ENCODE assay signal across 1 cellular context in genomic region chr9:70601000-70601929, GRCh38.
TF ChIP-seq lines count a peak whose summit lies in the region.

No MANE protein-coding gene starts in this region.

TF ChIP-seq in HEK293, 187 proteins besides CTCF, POLR2A, EP300 and RAD21 (continued from another document and continues in another):
- TF ChIP-seq PBX3 (CRISPR knock-in tag; IDR thresholded peaks at IDR 0.05) (no peak; the same call in 1 of the 2 replicates), KLF1 (tag by site-specific recombination; IDR thresholded peaks at IDR 0.05) (no peak), ZNF639 (tag by site-specific recombination; IDR thresholded peaks at IDR 0.05) (peak; percentile 25; the same call in 1 of the 2 replicates), HOXC10 (CRISPR knock-in tag; IDR thresholded peaks at IDR 0.05) (no peak), ZBTB8A (tag by site-specific recombination; IDR thresholded peaks at IDR 0.05) (no peak; the same call in 1 of the 2 replicates), ZNF10 (tag by site-specific recombination; IDR thresholded peaks at IDR 0.05) (no peak), REPIN1 (tag by site-specific recombination; IDR thresholded peaks at IDR 0.05; ENCODE audit: low read depth) (no peak), ZBTB17 (tag by site-specific recombination; IDR thresholded peaks at IDR 0.05) (peak; percentile 93), ZNF26 (tag by site-specific recombination; IDR thresholded peaks at IDR 0.05) (no peak), ZNF335 (tag by site-specific recombination; conservative IDR thresholded peaks at IDR 0.05) (peak; percentile 86), ZNF426 (tag by site-specific recombination; IDR thresholded peaks at IDR 0.05) (no peak), ZNF701 (tag by site-specific recombination; IDR thresholded peaks at IDR 0.05) (no peak), GFI1B (tag by site-specific recombination; IDR thresholded peaks at IDR 0.05) (no peak), PRDM1 (tag by site-specific recombination; IDR thresholded peaks at IDR 0.05) (no peak), KLF8 (tag by site-specific recombination; IDR thresholded peaks at IDR 0.05) (peak; percentile 43), ZNF19 (tag by site-specific recombination; IDR thresholded peaks at IDR 0.05; ENCODE audit: low read depth) (no peak), ZNF658 (tag by site-specific recombination; IDR thresholded peaks at IDR 0.05) (no peak), ZNF350 (tag by site-specific recombination; IDR thresholded peaks at IDR 0.05) (no peak), ZFHX2 (tag by site-specific recombination; conservative IDR thresholded peaks at IDR 0.05) (peak; percentile 94), SALL2 (tag by site-specific recombination; IDR thresholded peaks at IDR 0.05; ENCODE audit: borderline replicate concordance) (no peak), REST (tag by site-specific recombination; IDR thresholded peaks at IDR 0.05) (no peak), ZNF529 (tag by site-specific recombination; IDR thresholded peaks at IDR 0.05; ENCODE audit: insufficient replicate concordance) (no peak), ZNF785 (tag by site-specific recombination; IDR thresholded peaks at IDR 0.05) (no peak), SP2 (tag by site-specific recombination; IDR thresholded peaks at IDR 0.05) (no peak), KLF9 (tag by site-specific recombination; IDR thresholded peaks at IDR 0.05; ENCODE audit: low read depth) (0 out of 2 replicates have a peak, but pooled peaks have one; percentile 26), SCRT1 (tag by site-specific recombination; IDR thresholded peaks at IDR 0.05; ENCODE audit: borderline replicate concordance) (no peak), ELK4 (IDR thresholded peaks at IDR 0.05; ENCODE audit: borderline replicate concordance, low read depth, low read length) (no peak), ZNF302 (tag by site-specific recombination; IDR thresholded peaks at IDR 0.05; ENCODE audit: low read depth) (no peak), ZSCAN16 (tag by site-specific recombination; IDR thresholded peaks at IDR 0.05) (no peak), INSM2 (tag by site-specific recombination; IDR thresholded peaks at IDR 0.05) (0 out of 2 replicates have a peak, but pooled peaks have one; percentile 29), ZNF670 (tag by site-specific recombination; IDR thresholded peaks at IDR 0.05; ENCODE audit: low read depth) (no peak), ZNF792 (tag by site-specific recombination; IDR thresholded peaks at IDR 0.05) (no peak), ZNF433 (tag by site-specific recombination; IDR thresholded peaks at IDR 0.05; ENCODE audit: low read depth) (no peak), TSHZ1 (tag by site-specific recombination; IDR thresholded peaks at IDR 0.05; ENCODE audit: borderline replicate concordance) (peak; percentile 57; the same call in 1 of the 2 replicates), ZNF404 (tag by site-specific recombination; IDR thresholded peaks at IDR 0.05) (no peak), ZNF600 (tag by site-specific recombination; IDR thresholded peaks at IDR 0.05) (peak; percentile 96), ZNF513 (tag by site-specific recombination; IDR thresholded peaks at IDR 0.05) (no peak), PRDM6 (tag by site-specific recombination; IDR thresholded peaks at IDR 0.05) (no peak), ZNF624 (tag by site-specific recombination; IDR thresholded peaks at IDR 0.05) (no peak), ZXDB (tag by site-specific recombination; IDR thresholded peaks at IDR 0.05) (peak; percentile 61)
- TF ChIP-seq, protein P1, sequence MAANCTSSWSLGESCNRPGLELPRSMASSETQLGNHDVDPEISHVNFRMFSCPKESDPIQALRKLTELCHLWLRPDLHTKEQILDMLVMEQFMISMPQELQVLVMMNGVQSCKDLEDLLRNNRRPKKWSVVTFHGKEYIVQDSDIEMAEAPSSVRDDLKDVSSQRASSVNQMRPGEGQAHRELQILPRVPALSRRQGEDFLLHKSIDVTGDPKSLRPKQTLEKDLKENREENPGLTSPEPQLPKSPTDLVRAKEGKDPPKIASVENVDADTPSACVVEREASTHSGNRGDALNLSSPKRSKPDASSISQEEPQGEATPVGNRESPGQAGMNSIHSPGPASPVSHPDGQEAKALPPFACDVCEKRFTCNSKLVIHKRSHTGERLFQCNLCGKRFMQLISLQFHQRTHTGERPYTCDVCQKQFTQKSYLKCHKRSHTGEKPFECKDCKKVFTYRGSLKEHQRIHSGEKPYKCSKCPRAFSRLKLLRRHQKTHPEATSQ (tag by site-specific recombination; IDR thresholded peaks at IDR 0.05), result no peak
- TF ChIP-seq, protein P2, sequence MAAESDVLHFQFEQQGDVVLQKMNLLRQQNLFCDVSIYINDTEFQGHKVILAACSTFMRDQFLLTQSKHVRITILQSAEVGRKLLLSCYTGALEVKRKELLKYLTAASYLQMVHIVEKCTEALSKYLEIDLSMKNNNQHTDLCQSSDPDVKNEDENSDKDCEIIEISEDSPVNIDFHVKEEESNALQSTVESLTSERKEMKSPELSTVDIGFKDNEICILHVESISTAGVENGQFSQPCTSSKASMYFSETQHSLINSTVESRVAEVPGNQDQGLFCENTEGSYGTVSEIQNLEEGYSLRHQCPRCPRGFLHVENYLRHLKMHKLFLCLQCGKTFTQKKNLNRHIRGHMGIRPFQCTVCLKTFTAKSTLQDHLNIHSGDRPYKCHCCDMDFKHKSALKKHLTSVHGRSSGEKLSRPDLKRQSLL (tag by site-specific recombination; IDR thresholded peaks at IDR 0.05), result no peak
